29 cellular contexts compared by ENCODE assay signal in the genomic region with DNA sequence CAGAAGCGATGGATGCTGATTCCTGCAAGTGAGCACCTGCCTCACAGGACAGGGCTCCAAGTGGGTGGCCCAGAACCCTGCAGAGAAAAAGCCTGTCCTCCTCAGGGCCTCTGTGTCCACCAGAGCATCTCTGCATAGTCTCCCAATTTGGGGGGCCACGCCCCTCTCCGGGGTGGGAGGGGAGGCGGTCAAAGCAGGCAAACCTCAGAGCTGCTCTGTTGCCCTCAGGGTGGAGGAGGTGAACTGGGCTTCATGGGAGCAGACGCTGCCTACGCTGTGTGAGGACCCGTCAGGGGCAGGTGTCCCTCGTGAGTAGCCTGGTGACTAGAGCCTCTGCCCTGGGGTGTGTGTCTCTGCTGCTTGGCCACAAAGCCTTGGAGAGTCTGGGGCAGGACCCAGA. TPM values are rescaled to one million over a fixed set of nuclear protein-coding genes. Genes with fewer than 3 reads are reported as not detected.
DNase-seq lines count a peak whose midpoint lies in the region; ATAC-seq and TF ChIP-seq lines count a peak whose summit lies in the region.
"Had no signal": no experiment of that assay in that cellular context is flagged by ENCODE, and none has a peak within 500 bp of the region (broad histone marks: within the 10 kb centered on the region; RNA-seq: fewer than 3 reads in every experiment).

No MANE protein-coding gene starts in this region.

- peaks cover 6% of the 10 kb centered on the region for H3K36me3 ChIP-seq in CD4-positive, CD25-positive, alpha-beta regulatory T cell (ENCODE audit: control insufficient read depth, insufficient read depth, low read length)
- H3K36me3 ChIP-seq: sigmoid colon had no signal

- no peaks in the 10 kb centered on the region for H3K9me3 ChIP-seq in CD4-positive, CD25-positive, alpha-beta regulatory T cell (ENCODE audit: control insufficient read depth in 2 of 2, low read length in 2 of 2)
- H3K9me3 ChIP-seq in T-helper 17 cell (ENCODE audit: control insufficient read depth, low read length, poor library complexity, severe bottlenecking) = no peaks in the 10 kb centered on the region
- H3K9me3 ChIP-seq: heart left ventricle, left lung, MG63, sigmoid colon had no signal

- H3K36me3 Mint-ChIP-seq in CD4-positive, CD25-positive, alpha-beta regulatory T cell = peaks cover 6% of the 10 kb centered on the region
- H3K36me3 Mint-ChIP-seq in T-helper 17 cell (ENCODE audit: low read depth) = peaks cover 4% of the 10 kb centered on the region

- H3K4me3 Mint-ChIP-seq in CD4-positive, CD25-positive, alpha-beta regulatory T cell = no peak overlapping the region
- no peak overlapping the region for H3K4me3 Mint-ChIP-seq in T-helper 17 cell
- H3K4me3 Mint-ChIP-seq: activated naive CD8-positive, alpha-beta T cell treated with anti-CD3 and anti-CD28 coated beads for 36 hours; activated T-helper 1 cell treated with anti-CD3 and anti-CD28 coated beads, Interleukin-12 subunit alpha, Interleukin-12 subunit beta, Interleukin-2, Interleukin-4 antibody, amounts not matched to agents 30 ng/mL and 10 ng/mL and 1 ng/mL, durations not matched to agents 14 hours and 24 hours and 36 hours; CD4-positive, alpha-beta memory T cell; immature natural killer cell; nephron progenitor cell had no signal

- no peaks in the 10 kb centered on the region for H3K27me3 ChIP-seq in CD4-positive, CD25-positive, alpha-beta regulatory T cell (ENCODE audit: control insufficient read depth, insufficient read depth, low read length)
- H3K27me3 ChIP-seq: dorsolateral prefrontal cortex, heart left ventricle, left lung, MG63, sigmoid colon had no signal

- H3K4me3 ChIP-seq in CD4-positive, CD25-positive, alpha-beta regulatory T cell (ENCODE audit: low read depth, low read length) = no peak overlapping the region
- H3K4me3 ChIP-seq: dorsolateral prefrontal cortex, heart left ventricle, left lung, MG63, sigmoid colon had no signal

- peak overlapping the region in 1 of 3 donors; percentile 82 for H3K27ac Mint-ChIP-seq in CD4-positive, CD25-positive, alpha-beta regulatory T cell
- H3K27ac Mint-ChIP-seq in T-helper 17 cell = peak overlapping the region; percentile 97
- H3K27ac Mint-ChIP-seq: activated naive CD8-positive, alpha-beta T cell treated with anti-CD3 and anti-CD28 coated beads for 36 hours; activated T-helper 1 cell treated with anti-CD3 and anti-CD28 coated beads, Interleukin-12 subunit alpha, Interleukin-12 subunit beta, Interleukin-2, Interleukin-4 antibody, amounts not matched to agents 30 ng/mL and 10 ng/mL and 1 ng/mL, durations not matched to agents 14 hours and 24 hours and 36 hours had no signal

- no peak for TF ChIP-seq CTCF in GM20000 (IDR thresholded peaks at IDR 0.05; ENCODE audit: extremely low read depth, missing control alignments)

- no peaks in the 10 kb centered on the region for H3K27me3 Mint-ChIP-seq in CD4-positive, CD25-positive, alpha-beta regulatory T cell
- H3K27me3 Mint-ChIP-seq in T-helper 17 cell = no peaks in the 10 kb centered on the region
- H3K27me3 Mint-ChIP-seq: CD4-positive, alpha-beta memory T cell had no signal

- H3K9me3 Mint-ChIP-seq in CD4-positive, CD25-positive, alpha-beta regulatory T cell = no peaks in the 10 kb centered on the region
- H3K9me3 Mint-ChIP-seq: activated T-helper 1 cell treated with anti-CD3 and anti-CD28 coated beads, Interleukin-12 subunit alpha, Interleukin-12 subunit beta, Interleukin-2, Interleukin-4 antibody, amounts not matched to agents 30 ng/mL and 10 ng/mL and 1 ng/mL, durations not matched to agents 14 hours and 24 hours and 36 hours; CD4-positive, alpha-beta memory T cell; immature natural killer cell; nephron progenitor cell had no signal

- peak overlapping the region; percentile 16 for H3K27ac ChIP-seq in CD4-positive, CD25-positive, alpha-beta regulatory T cell (ENCODE audit: insufficient read depth, low read length, poor library complexity, severe bottlenecking)
- H3K27ac ChIP-seq: epithelial cell of prostate, heart left ventricle, left lung, sigmoid colon had no signal

- ATAC-seq in CD4-positive, CD25-positive, alpha-beta regulatory T cell (ENCODE audit: low read depth in 2 of 2) = no peak
- ATAC-seq in GM18505 (IDR thresholded peaks at IDR 0.05; ENCODE audit: unreplicated experiment) (no peak), T-helper 17 cell (no peak)
- ATAC-seq: heart left ventricle, left lung had no signal

- H3K4me1 Mint-ChIP-seq in CD4-positive, CD25-positive, alpha-beta regulatory T cell = peaks cover 0 to 26% (median 18%) of the 10 kb centered on the region in 4 donors
- H3K4me1 Mint-ChIP-seq in T-helper 17 cell = peaks cover 26% of the 10 kb centered on the region

- TF ChIP-seq POLR2A in GM18505 (IDR thresholded peaks at IDR 0.05; ENCODE audit: borderline replicate concordance, extremely low read depth, insufficient read depth, insufficient read length) = peak; percentile 23

- peaks cover 8% of the 10 kb centered on the region for H3K4me1 ChIP-seq in CD4-positive, CD25-positive, alpha-beta regulatory T cell (ENCODE audit: control insufficient read depth, insufficient read depth, low read length, poor library complexity, severe bottlenecking)

- no peak for DNase-seq in CD4-positive, CD25-positive, alpha-beta regulatory T cell
- DNase-seq in T-helper 17 cell (no peak), islet precursor cell (peak; percentile 75), GM20000 (ENCODE audit: low spot score) (no peak), NCI-H526 treated with DMSO at 0.1 percent for 48 hours (lab: John Stamatoyannopoulos, UW) (no peak), NCI-H1105 treated with DMSO at 0.1 percent for 48 hours (lab: John Stamatoyannopoulos, UW) (no peak)
- DNase-seq: activated CD4-positive, CD25-positive, alpha-beta regulatory T cell treated with anti-CD3 and anti-CD28 coated beads, Interleukin-2, amount 50 U/mL, for 72 hours; activated CD8-positive, alpha-beta memory T cell treated with anti-CD3 and anti-CD28 coated beads for 24 hours; activated naive CD8-positive, alpha-beta T cell treated with anti-CD3 and anti-CD28 coated beads for 36 hours; central memory CD4-positive, alpha-beta T cell; DMS153; dorsolateral prefrontal cortex; GDM1; heart left ventricle; immature natural killer cell; IMR-90; left lung; MG63; midbrain; NCI-H1436; NCI-H524; nephron progenitor cell; sigmoid colon; stimulated activated CD8-positive, alpha-beta memory T cell treated with anti-CD3 and anti-CD28 coated beads, Interleukin-4, amount 100 ng/mL, for 48 hours; SW 1271 had no signal

RNA-seq across cellular contexts. Expression of a gene that starts 19.3 kb away (rescaled TPM):
- total RNA-seq in CD4-positive, CD25-positive, alpha-beta regulatory T cell = 125 TPM
- 100 to 1,000 TPM in 3 of 4 donors, 10 to 100 TPM in 1; 99.4 to 142 (median 120) TPM for polyA plus RNA-seq in CD4-positive, CD25-positive, alpha-beta regulatory T cell
- 10 to 100 TPM; 87.1 to 91.1 TPM for total RNA-seq in T-helper 17 cell

RNA-seq across cellular contexts. Expression of a gene that starts 53.8 kb away (rescaled TPM):
- total RNA-seq in CD4-positive, CD25-positive, alpha-beta regulatory T cell = 953 TPM
- polyA plus RNA-seq in CD4-positive, CD25-positive, alpha-beta regulatory T cell = 1,000 to 10,000 TPM; 1,667 to 2,206 (median 1,950) TPM
- 100 to 1,000 TPM; 819 to 876 TPM for total RNA-seq in T-helper 17 cell

RNA-seq across cellular contexts. Expression of a gene that starts 57.3 kb away (rescaled TPM):
- total RNA-seq in CD4-positive, CD25-positive, alpha-beta regulatory T cell = 3.8 TPM
- polyA plus RNA-seq in CD4-positive, CD25-positive, alpha-beta regulatory T cell = 1 to 10 TPM; 1.5 to 3.5 (median 1.7) TPM
- total RNA-seq in T-helper 17 cell = 1 to 10 TPM; 3.1 to 5.0 TPM
